8 cellular contexts compared by ENCODE assay signal in the genomic region with DNA sequence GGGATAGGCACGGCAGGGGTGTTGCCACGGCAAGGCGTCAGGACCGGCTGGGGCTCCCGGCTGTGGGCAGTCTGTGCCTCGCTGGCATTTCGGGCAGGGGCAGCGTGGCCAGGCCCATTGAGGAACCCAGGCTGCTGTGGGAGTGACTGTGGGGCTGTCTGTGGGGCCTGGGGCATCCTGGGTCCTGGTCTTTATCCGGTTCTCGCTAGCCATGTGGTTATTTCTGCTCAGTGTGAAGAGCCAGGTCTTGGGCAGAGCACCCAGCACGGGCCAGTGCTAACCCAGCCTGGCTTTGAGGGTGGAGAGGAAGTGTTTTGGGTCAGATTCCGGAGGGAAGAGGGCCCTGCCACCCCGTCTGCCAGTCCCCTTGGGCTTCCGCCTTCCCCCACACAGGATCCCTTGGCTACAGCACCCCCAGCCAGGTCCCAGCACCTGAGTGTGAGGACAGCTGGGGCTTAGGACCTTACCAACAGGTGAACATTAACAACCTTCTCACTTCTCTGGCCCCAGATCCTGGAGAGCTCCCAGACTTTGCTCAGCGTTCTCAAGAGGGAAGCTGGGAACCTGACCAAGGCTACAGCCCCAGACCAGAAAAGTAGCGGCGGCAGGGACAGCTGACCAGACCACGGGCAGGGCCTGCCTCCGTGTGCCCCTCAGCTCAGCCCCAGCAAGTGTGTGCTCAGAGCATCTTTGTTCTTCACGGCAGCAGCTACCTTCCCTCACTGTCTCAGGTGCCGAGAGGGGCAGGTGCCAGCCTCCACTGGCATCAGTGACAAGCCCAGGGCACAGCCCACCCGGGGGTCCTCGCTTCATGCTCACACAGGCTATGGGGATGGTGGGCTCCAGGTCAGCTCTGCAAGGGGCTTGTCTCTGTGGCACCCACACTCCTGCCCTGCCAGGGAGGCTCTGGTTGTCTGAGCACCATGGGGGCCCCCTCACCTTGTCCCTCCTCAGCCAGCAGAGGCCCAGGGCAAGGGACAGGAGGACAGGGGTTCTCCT.
DNase-seq lines count a peak whose midpoint lies in the region; ATAC-seq and TF ChIP-seq lines count a peak whose summit lies in the region.

No MANE protein-coding gene starts in this region.

- H3K9ac ChIP-seq in Loucy (ENCODE audit: low read depth, low read length, poor library complexity, severe bottlenecking) (peak overlapping the region; percentile 88), duodenal mucosa (ENCODE audit: low read depth in 1 of 2, low read length in 2 of 2) (peak overlapping the region; percentile 72 to 98)

- H3K4me3 Mint-ChIP-seq in nephron progenitor cell = peak overlapping the region; percentile 96

- peaks cover 33% of the 10 kb centered on the region for H3K4me1 Mint-ChIP-seq in nephron progenitor cell

- H3F3A ChIP-seq in Loucy (ENCODE audit: low read depth) = peaks cover 8% of the 10 kb centered on the region; the same call in 1 of the 2 replicates

- H3K4me3 ChIP-seq in Loucy (ENCODE audit: low read length, poor library complexity, severe bottlenecking) (peak overlapping the region; percentile 96), duodenal mucosa (ENCODE audit: low read depth in 1 of 2, low read length in 2 of 2) (peak overlapping the region; percentile 95 to 99)

- H3K27ac Mint-ChIP-seq in nephron progenitor cell = peak overlapping the region; percentile 99

- H3K36me3 ChIP-seq in Loucy (ENCODE audit: insufficient read depth, low read length) (peaks cover 7% of the 10 kb centered on the region; the same call in 1 of the 2 replicates), duodenal mucosa (ENCODE audit: control insufficient read depth in 1 of 2, insufficient read depth in 2 of 2, low read length in 2 of 2) (peaks cover 18 to 57% of the 10 kb centered on the region in 2 donors)

- no peak overlapping the region for H2AFZ ChIP-seq in Loucy (ENCODE audit: low read length)

- no peaks in the 10 kb centered on the region for H3K27me3 Mint-ChIP-seq in nephron progenitor cell (ENCODE audit: low read depth, poor library complexity)

- no peak for DNase-seq in nephron progenitor cell
- DNase-seq in NCI-H2107 treated with DMSO at 0.1 percent for 48 hours (lab: John Stamatoyannopoulos, UW; ENCODE audit: unreplicated experiment) = no peak
- DNase-seq in middle frontal gyrus (ENCODE audit: extremely low spot score, low spot score) = no peak

- no peaks in the 10 kb centered on the region for H3K9me2 ChIP-seq in Loucy (replicated peaks; ENCODE audit: low read depth, low read length)

- TF ChIP-seq CTCF in C4-2B (conservative IDR thresholded peaks at IDR 0.05) (peak; percentile 44; the same call in 1 of the 2 replicates), Loucy (conservative IDR thresholded peaks at IDR 0.05; ENCODE audit: low read length) (no peak), nephron progenitor cell (IDR thresholded peaks at IDR 0.05) (no peak)

- H3K27me3 ChIP-seq in Loucy (ENCODE audit: insufficient read depth, low read length, poor library complexity, severe bottlenecking) (no peaks in the 10 kb centered on the region), duodenal mucosa (ENCODE audit: control insufficient read depth in 1 of 2, insufficient read depth in 2 of 2, low read length in 2 of 2) (no peaks in the 10 kb centered on the region)

- no peak for ATAC-seq in HG02885 (IDR thresholded peaks at IDR 0.05; ENCODE audit: poor library complexity, unreplicated experiment)
- no peak for ATAC-seq in GM21423 (IDR thresholded peaks at IDR 0.05; ENCODE audit: unreplicated experiment)

- H3K4me1 ChIP-seq in Loucy (ENCODE audit: insufficient read depth, low read length, poor library complexity, severe bottlenecking) (peaks cover 20% of the 10 kb centered on the region), duodenal mucosa (ENCODE audit: control insufficient read depth in 1 of 2, insufficient read depth in 2 of 2, low read length in 2 of 2) (peaks cover 36 to 53% of the 10 kb centered on the region in 2 donors)

- peak overlapping the region; percentile 93 for H3K27ac ChIP-seq in C4-2B
- peak overlapping the region; percentile 95 for H3K27ac ChIP-seq in duodenal mucosa (ENCODE audit: low read depth, low read length)

- peaks cover 60% of the 10 kb centered on the region for H3K79me2 ChIP-seq in Loucy (ENCODE audit: insufficient read depth, low read length)

- H4K20me1 ChIP-seq in Loucy (ENCODE audit: insufficient read depth, low read length, poor library complexity, severe bottlenecking) = peaks cover 26% of the 10 kb centered on the region

- H3K9me3 ChIP-seq in Loucy (ENCODE audit: insufficient read depth, low read depth, low read length) (no peaks in the 10 kb centered on the region), duodenal mucosa (ENCODE audit: control insufficient read depth in 1 of 2, low read length in 2 of 2) (no peaks in the 10 kb centered on the region)

- H3K9me3 Mint-ChIP-seq in nephron progenitor cell = no peaks in the 10 kb centered on the region

- peak overlapping the region; percentile 99 for H3K4me2 ChIP-seq in Loucy (ENCODE audit: low read depth, low read length, poor library complexity, severe bottlenecking)

- peaks cover 4% of the 10 kb centered on the region for H3K36me3 Mint-ChIP-seq in nephron progenitor cell (ENCODE audit: low read depth)
